In genomic region chr1:18549896-18550295, GRCh38 we compare ENCODE assay signal across 29 cellular contexts.
"Had no signal": no experiment of that assay in that cellular context is flagged by ENCODE, and none has a peak within 500 bp of the region (broad histone marks: within the 10 kb centered on the region; RNA-seq: fewer than 3 reads in every experiment).

No MANE protein-coding gene starts in this region.

- DNase-seq: activated CD4-positive, alpha-beta T cell treated with anti-CD3 and anti-CD28 coated beads, Interleukin-2, amount 50 U/mL, for 1 hour; activated effector memory CD4-positive, alpha-beta T cell treated with Interleukin-2 at 50 U/mL for 16 hours; activated naive CD4-positive, alpha-beta T cell treated with Interleukin-2 at 50 U/mL for 16 hours; activated naive CD8-positive, alpha-beta T cell treated with anti-CD3 and anti-CD28 coated beads for 36 hours; activated T-cell treated with anti-CD3 and anti-CD28 coated beads for 4 hours; activated T-cell treated with anti-CD3 and anti-CD28 coated beads, Interleukin-2, amount 50 U/mL, for 72 hours; adrenal gland; aorta; head of caudate nucleus; hippocampal formation; left cardiac atrium; left ventricle myocardium superior; mucosa of descending colon; ovary; retina; stimulated activated CD4-positive, alpha-beta T cell treated with anti-CD3 and anti-CD28 coated beads, Interleukin-15, amount 100 ng/mL, for 24 hours; stimulated activated CD4-positive, alpha-beta T cell treated with anti-CD3 and anti-CD28 coated beads, Interleukin-2, amount 100 ng/mL, for 24 hours; stimulated activated naive B cell treated with anti-CD40 and anti-IgM and Interleukin-4, amounts not matched to agents 10 μg/mL and 1 μg/mL and 100 μg/mL, for 72 hours; stomach; T-helper 2 cell; thyroid gland; upper lobe of left lung had no signal

- H3K27ac ChIP-seq: adrenal gland, body of pancreas, cardiac muscle cell, gastroesophageal sphincter, neutrophil, ovary, prostate gland, stomach, thyroid gland, upper lobe of left lung, vagina had no signal

- H3K9me3 ChIP-seq: adrenal gland, body of pancreas, gastroesophageal sphincter, mucosa of descending colon, neutrophil, ovary, prostate gland, stomach, thyroid gland, upper lobe of left lung, vagina had no signal

- H3K4me3 ChIP-seq: adrenal gland, body of pancreas, cardiac muscle cell, gastroesophageal sphincter, mucosa of descending colon, ovary, prostate gland, stomach, thyroid gland, upper lobe of left lung, vagina had no signal

- H3K36me3 ChIP-seq: adrenal gland, cardiac muscle cell, gastroesophageal sphincter, neutrophil, ovary, prostate gland, stomach, thyroid gland, upper lobe of left lung, vagina had no signal

- H3K4me1 ChIP-seq: adrenal gland, body of pancreas, gastroesophageal sphincter, prostate gland, thyroid gland, upper lobe of left lung, vagina had no signal

- H3K27me3 ChIP-seq: adrenal gland, body of pancreas, ovary, thyroid gland, upper lobe of left lung, vagina had no signal

- ATAC-seq: activated T-cell treated with anti-CD3 and anti-CD28 coated beads, Interleukin-2, amount 50 U/mL, for 72 hours; body of pancreas; gastroesophageal sphincter; left cardiac atrium; left ventricle myocardium superior; mucosa of descending colon; stimulated activated naive B cell treated with anti-CD40 and anti-IgM and Interleukin-4, amounts not matched to agents 10 μg/mL and 1 μg/mL and 100 μg/mL, for 72 hours; WTC11 had no signal
